Comparison of ENCODE assay signal across 22 cellular contexts in the genomic region with DNA sequence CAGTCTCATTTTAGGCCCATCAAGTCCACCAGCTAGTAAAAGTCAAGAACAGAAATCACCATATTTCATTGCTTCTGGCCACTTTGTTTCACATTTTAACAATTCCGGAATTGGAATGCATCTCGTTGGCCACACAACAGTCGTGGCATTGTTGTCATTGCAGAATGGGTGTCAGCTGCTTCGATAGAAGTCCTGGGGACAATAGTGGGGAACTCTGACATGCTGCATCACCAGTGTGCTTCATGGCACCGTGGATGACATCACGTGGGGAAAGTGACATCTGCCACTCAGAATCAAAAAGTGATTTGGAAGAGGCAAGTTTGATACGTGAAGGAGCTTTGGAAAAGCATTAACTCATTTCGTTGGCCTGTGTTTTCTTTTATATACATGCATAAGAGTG.
"Had no signal": no experiment of that assay in that cellular context is flagged by ENCODE, and none has a peak within 500 bp of the region (broad histone marks: within the 10 kb centered on the region; RNA-seq: fewer than 3 reads in every experiment).

No MANE protein-coding gene starts in this region.

- DNase-seq: activated B cell treated with CpG ODN at 0.5 μM for 24 hours; activated CD4-positive, alpha-beta T cell treated with anti-CD3 and anti-CD28 coated beads for 36 hours; activated CD4-positive, alpha-beta T cell treated with anti-CD3 and anti-CD28 coated beads, Interleukin-2, amount 50 U/mL, for 4 hours; activated CD8-positive, alpha-beta memory T cell treated with anti-CD3 and anti-CD28 coated beads for 24 hours; activated CD8-positive, alpha-beta memory T cell treated with anti-CD3 and anti-CD28 coated beads, Interleukin-2, amount 50 U/mL, for 4 hours; activated T-cell treated with anti-CD3 and anti-CD28 coated beads, Interleukin-2, amount 50 U/mL, for 24 hours; colonic mucosa; immature natural killer cell; kidney glomerular epithelial cell; left ventricle myocardium inferior; sigmoid colon; stimulated activated CD4-positive, alpha-beta T cell treated with anti-CD3 and anti-CD28 coated beads, Interleukin-2, amount 100 ng/mL, for 48 hours; stimulated activated CD8-positive, alpha-beta memory T cell treated with anti-CD3 and anti-CD28 coated beads, Interleukin-4, amount 100 ng/mL, for 48 hours; stimulated activated naive B cell treated with anti-CD40 and anti-IgM and Interleukin-4, amounts not matched to agents 10 μg/mL and 1 μg/mL and 100 μg/mL, for 72 hours; upper lobe of left lung had no signal

- ATAC-seq: activated CD4-positive, alpha-beta T cell treated with anti-CD3 and anti-CD28 coated beads for 36 hours; activated naive CD4-positive, alpha-beta T cell treated with anti-CD3 and anti-CD28 coated beads, Interleukin-2, amount 50 U/mL, for 72 hours; activated T-helper 17 cell treated with anti-CD3 and anti-CD28 coated beads, Interleukin-2, amount 50 U/mL, for 72 hours; natural killer cell treated with Interleukin-12 subunit alpha and Interleukin-12 subunit beta and Interleukin-15 and Interleukin-18, amount 100 ng/mL, for 72 hours; stimulated activated naive B cell treated with anti-CD40 and anti-IgM and Interleukin-4, amounts not matched to agents 10 μg/mL and 1 μg/mL and 100 μg/mL, for 72 hours had no signal

- H2AFZ ChIP-seq: parathyroid adenoma had no signal

- H3K27ac ChIP-seq: breast epithelium, colonic mucosa, esophagus muscularis mucosa, left ventricle myocardium inferior, neutrophil, parathyroid adenoma, sigmoid colon, upper lobe of left lung had no signal

- H3K79me2 ChIP-seq: parathyroid adenoma had no signal

- H3K9me3 ChIP-seq: breast epithelium, colonic mucosa, esophagus muscularis mucosa, left ventricle myocardium inferior, neutrophil, sigmoid colon, upper lobe of left lung had no signal

- H3K36me3 ChIP-seq: breast epithelium, colonic mucosa, esophagus muscularis mucosa, left ventricle myocardium inferior, neutrophil, sigmoid colon, upper lobe of left lung had no signal

- H3K27me3 ChIP-seq: breast epithelium, colonic mucosa, esophagus muscularis mucosa, neutrophil, sigmoid colon, upper lobe of left lung had no signal

- H3K4me1 ChIP-seq: breast epithelium, colonic mucosa, esophagus muscularis mucosa, left ventricle myocardium inferior, parathyroid adenoma, sigmoid colon, upper lobe of left lung had no signal

- H3K4me3 ChIP-seq: breast epithelium, colonic mucosa, esophagus muscularis mucosa, left ventricle myocardium inferior, sigmoid colon, upper lobe of left lung had no signal

- H3K9ac ChIP-seq: parathyroid adenoma had no signal
